Comparison of ENCODE assay signal across 8 cellular contexts in genomic region chr2:71068218-71069035, GRCh38. TPM values are rescaled to one million over a fixed set of nuclear protein-coding genes. Genes with fewer than 3 reads are reported as not detected.
DNase-seq lines count a peak whose midpoint lies in the region; ATAC-seq and TF ChIP-seq lines count a peak whose summit lies in the region.

Gene NAGK, plus strand, starts transcription at chr2:71068648. Its CDS starts 36 bp downstream, at chr2:71068684.

- DNase-seq in DMS79 treated with DMSO at 0.1 percent for 48 hours (lab: John Stamatoyannopoulos, UW) (peak; percentile 97), Peyer's patch (peak; percentile 94 to 98 (median 98))
- peak; percentile 97 to 98 for DNase-seq in activated T-cell treated with anti-CD3 and anti-CD28 coated beads, Interleukin-2, amount 50 U/mL, for 48 hours
- DNase-seq in stimulated activated CD8-positive, alpha-beta memory T cell treated with anti-CD3 and anti-CD28 coated beads, Interleukin-7, amount 100 ng/mL, for 24 hours (ENCODE audit: low read depth) = peak; percentile 92

- H3K36me3 ChIP-seq in KOPT-K1 (ENCODE audit: insufficient read depth, low read length) = peaks cover 38% of the 10 kb centered on the region
- peaks cover 0 to 10% (median 2%) of the 10 kb centered on the region in 3 donors for H3K36me3 ChIP-seq in Peyer's patch
- H3K36me3 ChIP-seq in muscle layer of duodenum (ENCODE audit: control insufficient read depth in 1 of 2, insufficient read depth in 2 of 2, low read length in 2 of 2) = peaks cover 9 to 28% of the 10 kb centered on the region in 2 donors

- H3K4me3 ChIP-seq in Peyer's patch (peak within 1 kb of the TSS; percentile 67 to 83 (median 80)), muscle layer of duodenum (ENCODE audit: low read depth in 1 of 2, low read length in 2 of 2) (peak within 1 kb of the TSS; percentile 94 to 98)

- ATAC-seq in GM21825 (IDR thresholded peaks at IDR 0.05; ENCODE audit: unreplicated experiment) = peak; percentile 47
- peak; percentile 78 for ATAC-seq in esophagus mucosa

- H3K27me3 ChIP-seq in Peyer's patch = no peaks in the 10 kb centered on the region
- H3K27me3 ChIP-seq in muscle layer of duodenum (ENCODE audit: low read depth, low read length) = no peaks in the 10 kb centered on the region

- peak; percentile 100 for TF ChIP-seq POLR2A in Peyer's patch (IDR thresholded peaks at IDR 0.05)

- H3K4me1 ChIP-seq in Peyer's patch = peaks cover 0 to 27% (median 18%) of the 10 kb centered on the region in 4 donors
- peaks cover 6 to 34% of the 10 kb centered on the region in 2 donors for H3K4me1 ChIP-seq in muscle layer of duodenum (ENCODE audit: control insufficient read depth in 1 of 2, insufficient read depth in 2 of 2, low read length in 2 of 2)

- peak in 1 of 6 experiments; percentile 9 for TF ChIP-seq CTCF in Peyer's patch (IDR thresholded peaks at IDR 0.05)

- H3K9me3 ChIP-seq in KOPT-K1 (ENCODE audit: insufficient read depth, low read length, poor library complexity, severe bottlenecking) = no peaks in the 10 kb centered on the region
- H3K9me3 ChIP-seq in Peyer's patch = no peaks in the 10 kb centered on the region
- H3K9me3 ChIP-seq in muscle layer of duodenum (ENCODE audit: control insufficient read depth in 1 of 2, low read length in 2 of 2) = no peaks in the 10 kb centered on the region

- H3K27ac ChIP-seq in KOPT-K1 (ENCODE audit: low read depth, low read length, poor library complexity, severe bottlenecking) (peak within 1 kb of the TSS; percentile 88), Peyer's patch (peak within 1 kb of the TSS; percentile 92 to 98 (median 94)), muscle layer of duodenum (ENCODE audit: low read length) (peak within 1 kb of the TSS; percentile 99)

RNA-seq across cellular contexts. Expression of gene NAGK, which starts in this region (rescaled TPM):
- total RNA-seq in Peyer's patch = 100 to 1,000 TPM in 1 of 4 donors, 10 to 100 TPM in 3; 33.1 to 182 (median 46.6) TPM
- 200 TPM for total RNA-seq in esophagus mucosa

Comparison
In these comparisons a context has a peak if more than half of its experiments do, and no peak if none do; other contexts are left out.
1. Peak in every context shown above with its lines: DNase-seq, ATAC-seq, H3K4me3 ChIP-seq and H3K27ac ChIP-seq.